In genomic region chr6:165663736-165664552, GRCh38 we compare ENCODE assay signal across 7 cellular contexts. TPM values are rescaled to one million over a fixed set of nuclear protein-coding genes. Genes with fewer than 3 reads are reported as not detected.
DNase-seq lines count a peak whose midpoint lies in the region; ATAC-seq, FAIRE-seq and TF ChIP-seq lines count a peak whose summit lies in the region.

No MANE protein-coding gene starts in this region.

- H3K36me3 ChIP-seq in HUES48 (ENCODE audit: control insufficient read depth, insufficient read depth, low read length) (no peaks in the 10 kb centered on the region), mammary epithelial cell (ENCODE audit: insufficient read depth, low read length) (no peaks in the 10 kb centered on the region), stomach (no peaks in the 10 kb centered on the region)

- TF ChIP-seq CTCF in mammary epithelial cell (conservative IDR thresholded peaks at IDR 0.05 in 1 of 2, IDR thresholded peaks at IDR 0.05 in 1 of 2; ENCODE audit: extremely low read depth in 1 of 2, insufficient read depth in 1 of 2, low read depth in 1 of 2, low read length in 2 of 2): no peak
- TF ChIP-seq CTCF in stomach (IDR thresholded peaks at IDR 0.05): no peak

- no peak overlapping the region for H2AFZ ChIP-seq in mammary epithelial cell (ENCODE audit: low read depth, low read length)

- CTCF ChIA-PET in mammary epithelial cell (lab: Charles Lee; ENCODE audit: low non-redundant PET): no interaction called here

- in situ Hi-C loops in mammary epithelial cell (cut with MboI; ENCODE audit: low sequenced_read_pairs in 2 of 2): no loop called here

- TF ChIP-seq POLR2A in stomach (IDR thresholded peaks at IDR 0.05) (no peak), GM12891 (IDR thresholded peaks at IDR 0.05; ENCODE audit: low read depth, low read length) (no peak)

- H3K27me3 ChIP-seq in HUES48 (ENCODE audit: control insufficient read depth, insufficient read depth, low read length): peaks cover 76% of the 10 kb centered on the region
- H3K27me3 ChIP-seq in mammary epithelial cell (ENCODE audit: insufficient read depth, low read length): peaks cover 38% of the 10 kb centered on the region
- peaks cover 26 to 91% (median 58%) of the 10 kb centered on the region in 3 donors for H3K27me3 ChIP-seq in stomach

- 6% methylated on average over 45 of the region's 48 CpGs for WGBS in mammary epithelial cell (ENCODE audit: low coverage, missing lambda C conversion rate)
- WGBS in stomach, 5 donors: 1 to 5% (median 2%) methylated on average over 30 to 48 of the region's 48 CpGs

- no peak overlapping the region for H3K9ac ChIP-seq in HUES48 (ENCODE audit: low read depth, low read length)
- no peak overlapping the region for H3K9ac ChIP-seq in mammary epithelial cell (ENCODE audit: insufficient read depth, low read length)

- TF ChIP-seq EP300 in stomach (IDR thresholded peaks at IDR 0.05): no peak

- H3K79me2 ChIP-seq in mammary epithelial cell (ENCODE audit: insufficient read depth, low read length): no peaks in the 10 kb centered on the region

- H3K27ac ChIP-seq in HUES48 (ENCODE audit: low read depth, low read length) (no peak overlapping the region), mammary epithelial cell (ENCODE audit: insufficient read depth, low read depth, low read length) (no peak overlapping the region), stomach (peak overlapping the region in 3 of 5 donors; percentile 1 to 81 (median 61))

- DNase-seq in mammary epithelial cell (peak; percentile 20), left kidney (ENCODE audit: low read depth, low spot score) (peak; percentile 37), stomach (no peak), GM12891 (ENCODE audit: insufficient read length, low spot score) (no peak)
- DNase-seq in central memory CD4-positive, alpha-beta T cell: no peak

- BruUV-seq in mammary epithelial cell (replicated peaks; lab: Mats Ljungman, UMichigan): no TSS peak

- no peaks in the 10 kb centered on the region for H4K20me1 ChIP-seq in mammary epithelial cell (ENCODE audit: insufficient read depth, low read length)

- no peak for ATAC-seq in HG02798 (IDR thresholded peaks at IDR 0.05; ENCODE audit: poor library complexity, unreplicated experiment)

- FAIRE-seq in GM12891 (lab: Jason Lieb, UNC): no peak

- H3K4me2 ChIP-seq in mammary epithelial cell (ENCODE audit: insufficient read depth, low read depth, low read length): no peak overlapping the region

- dilution Hi-C loops in mammary epithelial cell (cut with HindIII; ENCODE audit: low sequenced_read_pairs): no loop called here

- intact Hi-C loops in mammary epithelial cell (cut with micrococcal nuclease) (no loop called here), stomach (cut with DNase I; ENCODE audit: low total_unique reads) (no loop called here)

- H3K4me1 ChIP-seq in HUES48 (ENCODE audit: control insufficient read depth, insufficient read depth, low read length) (peaks cover 35% of the 10 kb centered on the region), mammary epithelial cell (ENCODE audit: insufficient read depth, low read length) (no peaks in the 10 kb centered on the region), stomach (peaks cover 29 to 49% (median 40%) of the 10 kb centered on the region in 4 donors)

- H3K4me3 ChIP-seq in HUES48 (ENCODE audit: low read depth, low read length): peak overlapping the region; percentile 56
- no peak overlapping the region for H3K4me3 ChIP-seq in mammary epithelial cell (replicated peaks in 1 of 3; ENCODE audit: insufficient read depth in 1 of 3, low read depth in 2 of 3, low read length in 3 of 3)
- peak overlapping the region; percentile 57 to 82 (median 66) for H3K4me3 ChIP-seq in stomach

- H3K9me3 ChIP-seq in HUES48 (ENCODE audit: control insufficient read depth, insufficient read depth, low read length) (no peaks in the 10 kb centered on the region), mammary epithelial cell (replicated peaks; ENCODE audit: insufficient read depth, low read length) (peaks cover 3% of the 10 kb centered on the region), stomach (no peaks in the 10 kb centered on the region)

TF ChIP-seq in GM12891, 5 proteins besides CTCF, POLR2A, EP300 and RAD21:
- TF ChIP-seq SPI1 (IDR thresholded peaks at IDR 0.05; ENCODE audit: low read depth, low read length) (no peak), POLR2AphosphoS5 (IDR thresholded peaks at IDR 0.05; ENCODE audit: low read depth, low read length) (no peak), POU2F2 (IDR thresholded peaks at IDR 0.05; ENCODE audit: low read depth, low read length) (no peak), PAX5 (IDR thresholded peaks at IDR 0.05; ENCODE audit: insufficient read depth, low read length, severe bottlenecking) (no peak)

RNA-seq across cellular contexts. Expression of gene PDE10A, which starts 0.9 kb away (rescaled TPM):
- not detected for total RNA-seq in mammary epithelial cell
- not detected for polyA plus RNA-seq in mammary epithelial cell
- polyA minus RNA-seq in mammary epithelial cell: 1.4 TPM
- total RNA-seq in stomach: 10 to 100 TPM in 2 of 5 donors, 1 to 10 TPM in 2, not detected in 1; 3.5 to 58.2 (median 13.9) TPM
- polyA plus RNA-seq in stomach: 1 to 10 TPM in 2 of 3 donors, under 1 TPM in 1; 0.78 to 4.6 (median 2.7) TPM
- 0.04 TPM for polyA plus RNA-seq in GM12891 (2012; ENCODE audit: low read depth, missing spikeins)

Comparison
In these comparisons a context has a peak if more than half of its experiments do, and no peak if none do; other contexts are left out.
1. H3K27ac ChIP-seq: peak in stomach (3 of 5); none in HUES48 (single experiment) and mammary epithelial cell (single experiment).
2. H3K4me3 ChIP-seq: peak in HUES48 (single experiment) and stomach (4 of 4); none in mammary epithelial cell (0 of 3).
3. DNase-seq: peak in mammary epithelial cell (single experiment) and left kidney (single experiment); none in stomach (single experiment), central memory CD4-positive, alpha-beta T cell (single experiment) and GM12891 (single experiment).